1 cellular context compared by ENCODE assay signal in the genomic region with DNA sequence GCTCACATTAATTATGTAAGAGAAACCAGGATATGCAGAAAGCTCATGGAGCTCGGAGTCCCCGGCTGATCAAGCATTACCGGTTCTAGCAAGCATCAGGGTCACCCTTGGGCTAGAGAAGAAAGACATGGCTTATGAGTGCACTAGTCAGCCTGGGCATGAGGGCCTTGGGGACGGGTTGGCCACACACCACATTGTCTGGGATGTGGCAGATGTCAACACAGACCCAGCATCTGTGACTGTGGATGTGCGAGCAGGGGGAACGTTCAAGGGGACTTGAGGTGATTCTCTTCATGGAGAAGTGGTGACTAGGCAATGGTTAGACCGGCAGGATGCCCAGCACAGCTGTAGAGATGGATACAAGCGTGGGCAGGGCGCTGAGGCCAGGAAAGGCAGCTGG.
TF ChIP-seq lines count a peak whose summit lies in the region.

No MANE protein-coding gene starts in this region.

TF ChIP-seq in SK-N-SH treated with all-trans-retinoic acid at 6 μM for 48 hours, 23 proteins besides CTCF, POLR2A, EP300 and RAD21 (continued from another document):
- TF ChIP-seq, protein P1, sequence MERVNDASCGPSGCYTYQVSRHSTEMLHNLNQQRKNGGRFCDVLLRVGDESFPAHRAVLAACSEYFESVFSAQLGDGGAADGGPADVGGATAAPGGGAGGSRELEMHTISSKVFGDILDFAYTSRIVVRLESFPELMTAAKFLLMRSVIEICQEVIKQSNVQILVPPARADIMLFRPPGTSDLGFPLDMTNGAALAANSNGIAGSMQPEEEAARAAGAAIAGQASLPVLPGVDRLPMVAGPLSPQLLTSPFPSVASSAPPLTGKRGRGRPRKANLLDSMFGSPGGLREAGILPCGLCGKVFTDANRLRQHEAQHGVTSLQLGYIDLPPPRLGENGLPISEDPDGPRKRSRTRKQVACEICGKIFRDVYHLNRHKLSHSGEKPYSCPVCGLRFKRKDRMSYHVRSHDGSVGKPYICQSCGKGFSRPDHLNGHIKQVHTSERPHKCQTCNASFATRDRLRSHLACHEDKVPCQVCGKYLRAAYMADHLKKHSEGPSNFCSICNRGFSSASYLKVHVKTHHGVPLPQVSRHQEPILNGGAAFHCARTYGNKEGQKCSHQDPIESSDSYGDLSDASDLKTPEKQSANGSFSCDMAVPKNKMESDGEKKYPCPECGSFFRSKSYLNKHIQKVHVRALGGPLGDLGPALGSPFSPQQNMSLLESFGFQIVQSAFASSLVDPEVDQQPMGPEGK (CRISPR knock-in tag; IDR thresholded peaks at IDR 0.05; ENCODE audit: borderline replicate concordance), result no peak
- TF ChIP-seq CSRNP3 (CRISPR knock-in tag; IDR thresholded peaks at IDR 0.05), result no peak
- TF ChIP-seq CREB5 (CRISPR knock-in tag; IDR thresholded peaks at IDR 0.05; ENCODE audit: low read depth), result no peak
- TF ChIP-seq, protein P2, sequence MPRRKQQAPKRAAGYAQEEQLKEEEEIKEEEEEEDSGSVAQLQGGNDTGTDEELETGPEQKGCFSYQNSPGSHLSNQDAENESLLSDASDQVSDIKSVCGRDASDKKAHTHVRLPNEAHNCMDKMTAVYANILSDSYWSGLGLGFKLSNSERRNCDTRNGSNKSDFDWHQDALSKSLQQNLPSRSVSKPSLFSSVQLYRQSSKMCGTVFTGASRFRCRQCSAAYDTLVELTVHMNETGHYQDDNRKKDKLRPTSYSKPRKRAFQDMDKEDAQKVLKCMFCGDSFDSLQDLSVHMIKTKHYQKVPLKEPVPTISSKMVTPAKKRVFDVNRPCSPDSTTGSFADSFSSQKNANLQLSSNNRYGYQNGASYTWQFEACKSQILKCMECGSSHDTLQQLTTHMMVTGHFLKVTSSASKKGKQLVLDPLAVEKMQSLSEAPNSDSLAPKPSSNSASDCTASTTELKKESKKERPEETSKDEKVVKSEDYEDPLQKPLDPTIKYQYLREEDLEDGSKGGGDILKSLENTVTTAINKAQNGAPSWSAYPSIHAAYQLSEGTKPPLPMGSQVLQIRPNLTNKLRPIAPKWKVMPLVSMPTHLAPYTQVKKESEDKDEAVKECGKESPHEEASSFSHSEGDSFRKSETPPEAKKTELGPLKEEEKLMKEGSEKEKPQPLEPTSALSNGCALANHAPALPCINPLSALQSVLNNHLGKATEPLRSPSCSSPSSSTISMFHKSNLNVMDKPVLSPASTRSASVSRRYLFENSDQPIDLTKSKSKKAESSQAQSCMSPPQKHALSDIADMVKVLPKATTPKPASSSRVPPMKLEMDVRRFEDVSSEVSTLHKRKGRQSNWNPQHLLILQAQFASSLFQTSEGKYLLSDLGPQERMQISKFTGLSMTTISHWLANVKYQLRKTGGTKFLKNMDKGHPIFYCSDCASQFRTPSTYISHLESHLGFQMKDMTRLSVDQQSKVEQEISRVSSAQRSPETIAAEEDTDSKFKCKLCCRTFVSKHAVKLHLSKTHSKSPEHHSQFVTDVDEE (CRISPR knock-in tag; IDR thresholded peaks at IDR 0.05), result no peak
- no peak for TF ChIP-seq ARNTL (CRISPR knock-in tag; IDR thresholded peaks at IDR 0.05; ENCODE audit: borderline replicate concordance, low read depth)
- no peak for TF ChIP-seq ISL1 (CRISPR knock-in tag; IDR thresholded peaks at IDR 0.05)
- no peak for TF ChIP-seq RARB (CRISPR knock-in tag; IDR thresholded peaks at IDR 0.05)
- no peak for TF ChIP-seq TCF4 (CRISPR knock-in tag; IDR thresholded peaks at IDR 0.05; ENCODE audit: borderline replicate concordance)
